In the genomic region with DNA sequence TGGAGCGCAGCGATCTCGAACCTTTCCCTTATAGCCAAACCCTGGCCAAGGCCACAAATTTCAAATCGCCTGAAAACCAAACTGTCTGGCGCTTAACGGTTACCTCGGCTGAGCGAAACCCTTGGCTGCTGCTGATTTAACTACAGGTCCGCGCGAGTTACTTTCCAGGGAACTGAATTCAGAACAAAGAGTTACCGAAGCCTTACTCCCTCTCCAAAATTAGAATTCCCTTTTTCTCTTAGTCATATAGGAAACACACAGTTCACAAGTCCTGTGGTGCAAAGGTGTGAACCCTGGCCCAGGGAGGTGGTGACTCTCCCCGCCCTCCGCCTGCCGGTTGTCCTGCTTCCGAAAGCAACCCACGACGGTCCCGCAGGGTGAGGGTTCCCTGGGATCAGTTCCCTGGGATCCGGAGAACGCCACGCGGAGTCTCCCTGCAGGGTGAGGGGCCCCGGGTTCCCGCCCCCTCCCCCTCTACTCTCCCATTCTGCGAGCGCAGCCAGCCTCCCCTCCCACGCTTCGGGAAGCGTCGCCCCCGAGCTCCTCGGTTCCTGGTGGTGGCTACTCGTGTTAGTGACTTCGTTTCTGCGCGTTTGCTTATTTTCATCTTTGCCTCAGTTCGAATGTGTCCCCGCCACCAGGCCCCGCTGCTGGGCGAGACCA, we compare ENCODE assay signal across 8 cellular contexts. TPM values are rescaled to one million over a fixed set of nuclear protein-coding genes. Genes with fewer than 3 reads are reported as not detected.
DNase-seq lines count a peak whose midpoint lies in the region; ATAC-seq, FAIRE-seq and TF ChIP-seq lines count a peak whose summit lies in the region.

No MANE protein-coding gene starts in this region.

- peak overlapping the region; percentile 88; the same call in 1 of the 2 replicates for H2BK15ac ChIP-seq in H1 (ENCODE audit: low read length)

- H3K4me1 Mint-ChIP-seq in MCF 10A (ENCODE audit: insufficient read depth, unreplicated experiment) = no peaks in the 10 kb centered on the region
- H3K4me1 Mint-ChIP-seq in naive B cell = peaks cover 20 to 38% (median 26%) of the 10 kb centered on the region in 3 donors

- H3K9me3 ChIP-seq in breast epithelium = no peaks in the 10 kb centered on the region
- H3K9me3 ChIP-seq in H1 (ENCODE audit: insufficient read depth in 2 of 2, low read depth in 1 of 2, low read length in 1 of 2) = peaks cover 0 to 3% of the 10 kb centered on the region in 2 experiments; a peak in 1 of 4 replicates

- no peak overlapping the region for H3K4ac ChIP-seq in H1 (replicated peaks; ENCODE audit: insufficient read length, low read depth, low read length)

- no peak overlapping the region for H2BK120ac ChIP-seq in H1 (replicated peaks; ENCODE audit: low read depth, low read length)

- CTCF ChIA-PET in MCF 10A (lab: Yijun Ruan, JAX) = no interaction called here
- CTCF ChIA-PET in RWPE1 (lab: Yijun Ruan, JAX) = interaction anchor here (0.7 to 1.2 kb wide), 3 partner anchors 10 to 125 kb away, joined by 4 to 5 read pairs (median 4); no protein-coding TSS in a partner anchor
- CTCF ChIA-PET in H1 (lab: Charles Lee; ENCODE audit: partially characterized antibody) = interaction anchor here (0.8 to 4.6 kb wide), 13 partner anchors 9 to 277 kb away, joined by 3 to 36 read pairs (median 5); partner anchors contain the start of gene MAP3K5

- peak overlapping the region; percentile 68 for H2BK12ac ChIP-seq in H1 (ENCODE audit: low read depth, low read length)

- H3K36me3 ChIP-seq in breast epithelium (no peaks in the 10 kb centered on the region), H1 (ENCODE audit: control insufficient read depth in 2 of 4, insufficient read depth in 4 of 4, low read length in 3 of 4) (peaks cover 0 to 4% (median 0%) of the 10 kb centered on the region in 4 experiments; a peak in 1 of 8 replicates)

- TF ChIP-seq POLR2A in breast epithelium (IDR thresholded peaks at IDR 0.05) = no peak
- TF ChIP-seq POLR2A in H1 (IDR thresholded peaks at IDR 0.05; ENCODE audit: control extremely low read depth in 1 of 2, low read depth in 2 of 2, low read length in 2 of 2) = no peak
- no peak for TF ChIP-seq POLR2A in H54 (IDR thresholded peaks at IDR 0.05; ENCODE audit: low read depth, low read length)

- H3K27me3 ChIP-seq in breast epithelium (peaks cover 7 to 29% of the 10 kb centered on the region in 2 donors), H1 (replicated peaks in 1 of 4; ENCODE audit: control insufficient read depth in 3 of 4, extremely low read depth in 1 of 4, insufficient read depth in 3 of 4, low read length in 3 of 4) (peaks cover 30 to 53% (median 52%) of the 10 kb centered on the region in 4 experiments)

- H3K9me3 Mint-ChIP-seq in MCF 10A (ENCODE audit: unreplicated experiment) (no peaks in the 10 kb centered on the region), naive B cell (no peaks in the 10 kb centered on the region)

- H3K23ac ChIP-seq in H1 (ENCODE audit: insufficient read length) = no peak overlapping the region

- H4K20me1 ChIP-seq in H1 (replicated peaks in 1 of 2; ENCODE audit: control insufficient read depth in 1 of 2, insufficient read depth in 2 of 2, low read length in 2 of 2) = no peaks in the 10 kb centered on the region

- H3K4me3 Mint-ChIP-seq in MCF 10A (ENCODE audit: unreplicated experiment) (no peak overlapping the region), naive B cell (peak overlapping the region; percentile 83 to 93 (median 86))

- DNase-seq in breast epithelium (ENCODE audit: low spot score in 2 of 2) = no peak
- DNase-seq in MCF 10A (ENCODE audit: unreplicated experiment) = no peak
- DNase-seq in RWPE1 (ENCODE audit: low spot score) = peak; percentile 12
- DNase-seq in H1 (ENCODE audit: low read depth in 1 of 2, low spot score in 2 of 2) = peak in 1 of 2 experiments; percentile 55
- no peak for DNase-seq in naive B cell
- DNase-seq in effector CD8-positive, alpha-beta T cell (lab: John Stamatoyannopoulos, UW) = no peak
- no peak for DNase-seq in H54 (ENCODE audit: insufficient read length, low spot score)

- peak overlapping the region; percentile 88 to 99 for H3K4me2 ChIP-seq in H1 (ENCODE audit: insufficient read depth in 1 of 2, low read depth in 2 of 2, low read length in 2 of 2)

- 0 out of 2 replicates have a peak overlapping the region, but pooled peaks have one; percentile 19 for H2AFZ ChIP-seq in H1 (ENCODE audit: low read length)

- H2AK5ac ChIP-seq in H1 (ENCODE audit: low read depth, low read length) = no peak overlapping the region

- H3K27me3 Mint-ChIP-seq in MCF 10A (ENCODE audit: insufficient read depth, unreplicated experiment) (peaks cover 11% of the 10 kb centered on the region), naive B cell (peaks cover 41 to 57% (median 56%) of the 10 kb centered on the region in 3 donors)

- peaks cover 16% of the 10 kb centered on the region for H3K23me2 ChIP-seq in H1 (ENCODE audit: low read depth, low read length)

- H3K4me3 ChIP-seq in breast epithelium (peak overlapping the region; percentile 46 to 79 (median 57)), H1 (ENCODE audit: extremely low read depth in 1 of 4, insufficient read depth in 2 of 4, low read depth in 3 of 4, low read length in 4 of 4) (peak overlapping the region; percentile 37 to 60 (median 48))

- H3K56ac ChIP-seq in H1 (replicated peaks; ENCODE audit: insufficient read length, low read depth, low read length) = peak overlapping the region; percentile 40

- intact Hi-C loops in breast epithelium (cut with DNase I; ENCODE audit: low total_unique reads) = no loop called here
- intact Hi-C loops in MCF 10A (cut with micrococcal nuclease) = no loop called here

- peak overlapping the region; percentile 78 for H3K18ac ChIP-seq in H1 (ENCODE audit: extremely low read depth, low read length)

- peaks cover 0 to 5% of the 10 kb centered on the region in 2 donors for H3K4me1 ChIP-seq in breast epithelium
- H3K4me1 ChIP-seq in H1 (replicated peaks in 1 of 4; ENCODE audit: control insufficient read depth in 3 of 4, insufficient read depth in 4 of 4, low read length in 3 of 4) = peaks cover 0 to 12% (median 10%) of the 10 kb centered on the region in 4 experiments; a peak in 5 of 7 replicates

- 10% methylated on average over 26 of the region's 41 CpGs; no CpG with 5 or more reads in 1 of the 2 experiments for WGBS in H1 (ENCODE audit: extremely low coverage in 1 of 2, insufficient coverage in 1 of 2, insufficient read length in 1 of 2, insufficient replicate concordance in 2 of 2, low coverage in 1 of 2, low lambda C conversion rate in 2 of 2, missing lambda C conversion rate in 1 of 2), 2 experiments

- TF ChIP-seq RAD21 in H1 (IDR thresholded peaks at IDR 0.05 in 1 of 2, conservative IDR thresholded peaks at IDR 0.05 in 1 of 2; ENCODE audit: low read depth in 2 of 2, low read length in 2 of 2) = no peak

- peak in 1 of 2 donors; percentile 11 for ATAC-seq in naive B cell (ENCODE audit: low read depth in 2 of 2)
- ATAC-seq in HG03439 (IDR thresholded peaks at IDR 0.05; ENCODE audit: unreplicated experiment) = no peak

- POLR2A ChIA-PET in MCF 10A (lab: Yijun Ruan, JAX) = interaction anchor here (0.6 kb wide), 1 partner anchor 54 kb away, joined by 3 read pairs; no protein-coding TSS in a partner anchor
- POLR2A ChIA-PET in RWPE1 (lab: Yijun Ruan, JAX; ENCODE audit: low non-redundant PET) = no interaction called here
- POLR2A ChIA-PET in H1 (lab: Charles Lee; ENCODE audit: partially characterized antibody) = interaction anchor here (0.7 to 3.8 kb wide), 4 partner anchors 37 to 631 kb away, joined by 3 to 26 read pairs (median 4); partner anchors contain the start of gene BCLAF1

- H2BK20ac ChIP-seq in H1 (ENCODE audit: low read length) = 0 out of 2 replicates have a peak overlapping the region, but pooled peaks have one; percentile 61

- no peak overlapping the region; the same call in 1 of the 2 replicates for H2BK5ac ChIP-seq in H1 (ENCODE audit: low read depth, low read length)

- FAIRE-seq in H1 (lab: Jason Lieb, UNC) (no peak), H54 (lab: Jason Lieb, UNC) (no peak)

- H3K79me1 ChIP-seq in H1 (ENCODE audit: low read depth, low read length) = no peaks in the 10 kb centered on the region

- no peaks in the 10 kb centered on the region for H3K79me2 ChIP-seq in H1 (ENCODE audit: control insufficient read depth in 1 of 2, insufficient read depth in 2 of 2, low read length in 2 of 2)

- no TSS peak for BruUV-seq in MCF 10A (replicated peaks; lab: Mats Ljungman, UMichigan)

- H3K36me3 Mint-ChIP-seq in MCF 10A (ENCODE audit: insufficient read depth, unreplicated experiment) = peaks cover 9% of the 10 kb centered on the region
- peaks cover 8% of the 10 kb centered on the region in 2 donors for H3K36me3 Mint-ChIP-seq in naive B cell

- no peak overlapping the region for H4K5ac ChIP-seq in H1 (ENCODE audit: insufficient read length, low read depth, low read length)

- no peak overlapping the region for H3K9ac ChIP-seq in H1 (replicated peaks in 1 of 4; ENCODE audit: extremely low read depth in 1 of 4, low read depth in 3 of 4, low read length in 3 of 4)

- peak overlapping the region; percentile 60 for H4K91ac ChIP-seq in H1 (replicated peaks; ENCODE audit: insufficient read length, low read length)

- H3K27ac ChIP-seq in breast epithelium (no peak overlapping the region), RWPE1 (no peak overlapping the region), H1 (ENCODE audit: low read depth, low read length) (no peak overlapping the region)

- H3K27ac Mint-ChIP-seq in MCF 10A (ENCODE audit: low read depth, unreplicated experiment) = no peak overlapping the region
- peak overlapping the region in 1 of 6 donors; percentile 10 for H3K27ac Mint-ChIP-seq in naive B cell

- H4K8ac ChIP-seq in H1 (ENCODE audit: extremely low read depth, insufficient read depth, low read length) = peak overlapping the region; percentile 69; the same call in 1 of the 2 replicates

- TF ChIP-seq EP300 in H1 (IDR thresholded peaks at IDR 0.05; ENCODE audit: borderline replicate concordance in 1 of 2, low read depth in 2 of 2, low read length in 2 of 2) = no peak

- TF ChIP-seq CTCF in breast epithelium (IDR thresholded peaks at IDR 0.05) (no peak), MCF 10A (IDR thresholded peaks at IDR 0.05; ENCODE audit: unreplicated experiment) (no peak), RWPE1 (conservative IDR thresholded peaks at IDR 0.05; ENCODE audit: low read depth) (no peak), H1 (IDR thresholded peaks at IDR 0.05; ENCODE audit: control extremely low read depth in 1 of 3, insufficient read depth in 1 of 3, low read depth in 1 of 3, low read length in 3 of 3) (no peak)

- no peak overlapping the region for H3K14ac ChIP-seq in H1 (ENCODE audit: insufficient read length)

RNA-seq across cellular contexts. Expression of gene SLC35D3, which starts 1.1 kb away (rescaled TPM):
- total RNA-seq in breast epithelium = not detected
- not detected in 2 replicates for total RNA-seq in MCF 10A (2022)
- total RNA-seq in H1 (2021; fragmentation: NEBNext Ultra II Directional; extraction: Animal tissue kit (Norgen Biotek cat#: 25700)) = 0.39 and 0.57 TPM in 2 replicates
- polyA plus RNA-seq in H1 (2011; rRNA removed) = 0.27 and 0.74 TPM in 2 replicates
- polyA plus RNA-seq in H1 (2011; cell fraction: cytosol; rRNA removed) = 0.48 TPM
- 0.51 TPM for polyA plus RNA-seq in H1 (2011; cell fraction: nucleus; rRNA removed)
- 0.14 to 0.37 TPM (median 0.30 TPM) in 4 replicates for polyA plus RNA-seq in H1 (2012, experiment 1 of 2)
- polyA plus RNA-seq in H1 (2012, experiment 2 of 2) = 0.21 TPM
- polyA plus RNA-seq in H1 (2013, experiment 1 of 2) = 1.0 TPM
- 1.2 TPM for polyA plus RNA-seq in H1 (2013, experiment 2 of 2)
- 0.09 and 0.20 TPM in 2 replicates for polyA minus RNA-seq in H1 (2011; rRNA and poly(A)+ RNA removed)
- not detected for polyA minus RNA-seq in H1 (2011; cell fraction: cytosol; rRNA and poly(A)+ RNA removed)
- 0.30 TPM for polyA minus RNA-seq in H1 (2011; cell fraction: nucleus; rRNA and poly(A)+ RNA removed)
- polyA plus RNA-seq in naive B cell (ENCODE audit: low read depth in 6 of 6) = under 1 TPM in 1 of 6 donors, not detected in 5; 0.12 TPM
